8 cellular contexts compared by ENCODE assay signal in the genomic region with DNA sequence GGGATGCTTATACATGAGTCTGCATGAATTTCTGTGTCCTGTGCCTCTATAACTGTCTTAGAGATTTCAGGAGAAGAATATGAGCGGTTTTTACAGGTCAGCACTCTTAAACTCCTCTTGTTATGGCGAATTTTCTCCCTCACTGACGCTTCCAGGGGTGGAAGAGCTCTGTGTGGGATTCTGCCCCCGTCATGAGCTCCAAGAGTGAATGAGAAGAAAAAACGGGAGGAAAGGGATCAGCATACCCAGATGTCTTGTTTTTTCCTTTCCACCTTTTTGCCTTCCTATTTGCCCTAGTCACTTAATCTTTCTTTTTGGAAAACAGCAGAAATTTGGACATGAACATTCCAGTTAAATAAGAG. TPM values are rescaled to one million over a fixed set of nuclear protein-coding genes. Genes with fewer than 3 reads are reported as not detected.
A peak's percentile ranks its signal among the peaks of the same experiment; 100 is the strongest.
DNase-seq lines count a peak whose midpoint lies in the region; ATAC-seq and TF ChIP-seq lines count a peak whose summit lies in the region.

No MANE protein-coding gene starts in this region.

- H3K27ac ChIP-seq in KOPT-K1 (ENCODE audit: low read depth, low read length, poor library complexity, severe bottlenecking): peak overlapping the region; percentile 39
- peak overlapping the region in 41 of 59 donors; percentile 6 to 86 (median 68) for H3K27ac ChIP-seq in dorsolateral prefrontal cortex

- DNase-seq in CD14-positive monocyte (ENCODE audit: low spot score) (no peak), dorsolateral prefrontal cortex (no peak), dedifferentiated amniotic fluid mesenchymal stem cell (ENCODE audit: extremely low spot score) (no peak)

- peak overlapping the region; percentile 47 to 81 (median 70) for H3K4me3 ChIP-seq in dorsolateral prefrontal cortex

- peaks cover 0 to 6% of the 10 kb centered on the region in 2 donors for H3K36me3 Mint-ChIP-seq in CD14-positive monocyte
- peaks cover 24% of the 10 kb centered on the region for H3K36me3 Mint-ChIP-seq in nephron (ENCODE audit: low read depth)

- no peaks in the 10 kb centered on the region for H3K9me3 ChIP-seq in KOPT-K1 (ENCODE audit: insufficient read depth, low read length, poor library complexity, severe bottlenecking)

- H3K27me3 Mint-ChIP-seq in CD14-positive monocyte (ENCODE audit: low read depth in 3 of 3): peaks cover 6 to 12% (median 9%) of the 10 kb centered on the region in 3 donors
- H3K27me3 Mint-ChIP-seq in nephron (ENCODE audit: low read depth): peaks cover under 1% of the 10 kb centered on the region

- ATAC-seq in HG03469 (IDR thresholded peaks at IDR 0.05; ENCODE audit: unreplicated experiment) (no peak), GM18873 (IDR thresholded peaks at IDR 0.05; ENCODE audit: low FRiP score, unreplicated experiment) (no peak), GM18868 (IDR thresholded peaks at IDR 0.05; ENCODE audit: unreplicated experiment) (no peak)

- TF ChIP-seq CTCF in CD14-positive monocyte (IDR thresholded peaks at IDR 0.05) (no peak), dorsolateral prefrontal cortex (IDR thresholded peaks at IDR 0.05 in 54 of 56, conservative IDR thresholded peaks at IDR 0.05 in 2 of 56; ENCODE audit: low read depth in 1 of 56, partially characterized antibody in 56 of 56) (no peak), nephron (IDR thresholded peaks at IDR 0.05; ENCODE audit: unreplicated experiment in 3 of 3) (no peak)

- peaks cover 0 to 24% (median 0%) of the 10 kb centered on the region in 45 donors for H3K27me3 ChIP-seq in dorsolateral prefrontal cortex

- peak overlapping the region in 1 of 7 donors; percentile 3 for H3K27ac Mint-ChIP-seq in CD14-positive monocyte
- H3K27ac Mint-ChIP-seq in nephron: peak overlapping the region; percentile 81 to 96 (median 96)

- intact Hi-C loops in CD14-positive monocyte (cut with micrococcal nuclease) (no loop called here), dorsolateral prefrontal cortex (cut with DNase I) (no loop called here)

- H3K4me1 Mint-ChIP-seq in CD14-positive monocyte (peaks cover 15% of the 10 kb centered on the region), nephron (peaks cover 41% of the 10 kb centered on the region)

- peaks cover 24% of the 10 kb centered on the region for H3K36me3 ChIP-seq in KOPT-K1 (ENCODE audit: insufficient read depth, low read length)

- H3K4me3 Mint-ChIP-seq in CD14-positive monocyte (peak overlapping the region; percentile 85 to 96), nephron (peak overlapping the region; percentile 95 to 98 (median 96))

- H3K9me3 Mint-ChIP-seq in CD14-positive monocyte: no peaks in the 10 kb centered on the region
- H3K9me3 Mint-ChIP-seq in nephron: no peaks in the 10 kb centered on the region

RNA-seq across cellular contexts. Expression of a gene that starts 0.7 kb away (rescaled TPM):
- polyA plus RNA-seq in CD14-positive monocyte: 1 to 10 TPM; 2.8 to 3.0 TPM
- 100 to 1,000 TPM in 119 of 120 experiments, 10 to 100 TPM in 1; 89.4 to 276 (median 195) TPM for total RNA-seq in dorsolateral prefrontal cortex

RNA-seq across cellular contexts. Expression of a gene that starts 13.9 kb away (rescaled TPM):
- 1 to 10 TPM; 5.2 to 6.0 TPM for polyA plus RNA-seq in CD14-positive monocyte
- total RNA-seq in dorsolateral prefrontal cortex: 10 to 100 TPM in 119 of 120 experiments, 1 to 10 TPM in 1; 8.3 to 29.6 (median 18.5) TPM

RNA-seq across cellular contexts. Expression of a gene that starts 37.5 kb away (rescaled TPM):
- 10 to 100 TPM; 38.4 to 50.0 TPM for polyA plus RNA-seq in CD14-positive monocyte
- total RNA-seq in dorsolateral prefrontal cortex: 10 to 100 TPM; 36.8 to 80.8 (median 58.2) TPM
